1 cellular context compared by ENCODE assay signal in the genomic region with DNA sequence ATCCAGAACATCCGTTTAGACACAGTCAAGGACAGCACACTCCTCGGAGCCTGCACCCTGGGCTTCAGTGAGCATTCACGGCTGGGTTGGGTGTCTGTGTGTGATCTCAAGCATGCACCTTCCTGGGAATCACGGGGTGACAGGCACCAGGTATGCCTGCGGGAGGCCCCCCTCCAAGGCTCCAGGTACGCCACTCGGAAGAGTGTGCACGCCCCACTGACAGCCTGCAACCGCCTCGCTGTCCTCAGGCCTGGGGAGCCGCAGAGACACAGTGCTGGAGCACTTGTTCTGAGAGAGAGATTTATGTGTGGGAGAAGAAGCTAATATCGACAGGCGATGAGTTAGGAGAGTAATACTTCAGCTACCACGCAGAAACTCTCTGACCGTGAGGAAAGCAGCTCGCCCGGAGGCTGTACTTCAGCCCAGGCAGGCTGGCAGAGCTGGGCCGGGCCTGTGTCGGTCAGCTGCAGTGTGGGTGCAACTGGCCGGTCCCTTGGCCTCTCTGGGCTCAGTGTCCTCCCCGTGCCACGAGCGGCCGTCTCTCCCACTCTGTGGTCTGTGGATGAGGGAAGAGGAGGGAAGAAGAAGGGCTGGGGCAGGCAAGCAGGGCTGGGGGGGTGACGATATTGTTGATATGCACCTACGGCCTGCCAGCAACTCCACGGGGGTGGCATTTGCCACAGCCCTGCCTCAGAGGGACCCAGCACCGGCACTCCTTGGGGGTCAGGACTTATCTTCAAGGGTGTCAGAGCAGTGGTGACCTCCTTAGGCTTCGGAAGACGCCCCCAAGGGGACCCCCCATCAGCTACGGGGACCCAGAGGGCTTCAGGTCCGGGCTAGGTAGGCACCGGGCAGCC.
TF ChIP-seq lines count a peak whose summit lies in the region.

No MANE protein-coding gene starts in this region.

TF ChIP-seq in K562, 482 proteins besides CTCF, POLR2A, EP300 and RAD21:
- TF ChIP-seq, protein P1, sequence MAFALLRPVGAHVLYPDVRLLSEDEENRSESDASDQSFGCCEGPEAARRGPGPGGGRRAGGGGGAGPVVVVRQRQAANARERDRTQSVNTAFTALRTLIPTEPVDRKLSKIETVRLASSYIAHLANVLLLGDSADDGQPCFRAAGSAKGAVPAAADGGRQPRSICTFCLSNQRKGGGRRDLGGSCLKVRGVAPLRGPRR (CRISPR knock-in tag; IDR thresholded peaks at IDR 0.05) = no peak
- TF ChIP-seq ZC3H8 (IDR thresholded peaks at IDR 0.05) (no peak), ZNF717 (CRISPR knock-in tag; IDR thresholded peaks at IDR 0.05) (no peak), FOSL1 (tag; conservative IDR thresholded peaks at IDR 0.05) (no peak), CBX3 (IDR thresholded peaks at IDR 0.05; ENCODE audit: borderline replicate concordance in 1 of 2, low read length in 2 of 2) (no peak)
